In genomic region chr16:29745126-29745852, GRCh38 we compare ENCODE assay signal across 9 cellular contexts. TPM values are rescaled to one million over a fixed set of nuclear protein-coding genes. Genes with fewer than 3 reads are reported as not detected.
A peak's percentile ranks its signal among the peaks of the same experiment; 100 is the strongest.
DNase-seq lines count a peak whose midpoint lies in the region; ATAC-seq and TF ChIP-seq lines count a peak whose summit lies in the region.
"Had no signal": no experiment of that assay in that cellular context is flagged by ENCODE, and none has a peak within 500 bp of the region (broad histone marks: within the 10 kb centered on the region; RNA-seq: fewer than 3 reads in every experiment).

No MANE protein-coding gene starts in this region.

- 85% methylated on average over 16 of the region's 16 CpGs for WGBS in hepatocyte (ENCODE audit: low lambda C conversion rate, missing lambda C conversion rate)

- H3K4me1 Mint-ChIP-seq in activated naive CD8-positive, alpha-beta T cell treated with anti-CD3 and anti-CD28 coated beads, Interleukin-2, amount 10 ng/mL, durations not matched to agents 7 days and 5 days = peaks cover 42% of the 10 kb centered on the region

- H3K79me2 ChIP-seq in DOHH2 (ENCODE audit: control insufficient read depth, low read length) = peaks cover 19% of the 10 kb centered on the region
- no peaks in the 10 kb centered on the region for H3K79me2 ChIP-seq in OCI-LY1 (ENCODE audit: insufficient read depth, low read length)
- H3K79me2 ChIP-seq in hepatocyte = no peaks in the 10 kb centered on the region

- H3K9me3 ChIP-seq in DOHH2 (ENCODE audit: control insufficient read depth, insufficient read depth, low read length) (no peaks in the 10 kb centered on the region), OCI-LY1 (ENCODE audit: low read length) (no peaks in the 10 kb centered on the region), hepatocyte (ENCODE audit: low read depth) (no peaks in the 10 kb centered on the region)

- peaks cover 42% of the 10 kb centered on the region for H3K36me3 Mint-ChIP-seq in activated naive CD8-positive, alpha-beta T cell treated with anti-CD3 and anti-CD28 coated beads, Interleukin-2, amount 10 ng/mL, durations not matched to agents 7 days and 5 days

- H4K20me1 ChIP-seq in DOHH2 (ENCODE audit: control insufficient read depth, insufficient read depth, low read depth, low read length) (no peaks in the 10 kb centered on the region), OCI-LY1 (ENCODE audit: insufficient read depth, low read length) (no peaks in the 10 kb centered on the region), hepatocyte (ENCODE audit: insufficient read depth, poor library complexity, severe bottlenecking) (no peaks in the 10 kb centered on the region)

- H3K9ac ChIP-seq in OCI-LY1 (ENCODE audit: low read length) = peak overlapping the region; percentile 13; the same call in 1 of the 2 replicates

- H2AFZ ChIP-seq in OCI-LY1 (ENCODE audit: low read length) = no peak overlapping the region
- no peak overlapping the region for H2AFZ ChIP-seq in hepatocyte

- POLR2A ChIA-PET in activated naive CD8-positive, alpha-beta T cell treated with anti-CD3 and anti-CD28 coated beads, Interleukin-2, amount 10 ng/mL, durations not matched to agents 7 days and 5 days (lab: Charles Lee) = interaction anchor here (0.6 to 4.6 kb wide), 14 partner anchors 9 to 95 kb away, joined by 3 to 64 read pairs (median 6); partner anchors contain the start of genes KIF22, MAZ and PAGR1

- no peaks in the 10 kb centered on the region for H3K27me3 ChIP-seq in DOHH2 (ENCODE audit: control insufficient read depth, low read length)
- H3K27me3 ChIP-seq in OCI-LY1 (ENCODE audit: insufficient read depth, low read length) = no peaks in the 10 kb centered on the region; the same call in 1 of the 2 replicates
- H3K27me3 ChIP-seq in hepatocyte = no peaks in the 10 kb centered on the region

- H3K36me3 ChIP-seq in DOHH2 (ENCODE audit: control insufficient read depth, low read length) (peaks cover 14% of the 10 kb centered on the region; the same call in 1 of the 2 replicates), OCI-LY1 (ENCODE audit: insufficient read depth, low read length) (no peaks in the 10 kb centered on the region; the same call in 1 of the 2 replicates), hepatocyte (replicated peaks; ENCODE audit: insufficient read depth, low read depth) (no peaks in the 10 kb centered on the region)

- peak overlapping the region; percentile 98 for H3K4me3 Mint-ChIP-seq in activated naive CD8-positive, alpha-beta T cell treated with anti-CD3 and anti-CD28 coated beads, Interleukin-2, amount 10 ng/mL, durations not matched to agents 7 days and 5 days

- H3K4me1 ChIP-seq in DOHH2 (ENCODE audit: control insufficient read depth, low read length) (peaks cover 39% of the 10 kb centered on the region), OCI-LY1 (ENCODE audit: insufficient read depth, low read length, severe bottlenecking) (peaks cover 9% of the 10 kb centered on the region), hepatocyte (ENCODE audit: insufficient read depth) (peaks cover 10% of the 10 kb centered on the region)

- H3F3A ChIP-seq in DOHH2 (ENCODE audit: control insufficient read depth, insufficient read depth) = 0 out of 2 replicates have a peak, but pooled peaks cover 5% of the 10 kb centered on the region
- H3F3A ChIP-seq in OCI-LY1 (ENCODE audit: insufficient read depth, low read length) = no peaks in the 10 kb centered on the region

- no peaks in the 10 kb centered on the region for H3K9me3 Mint-ChIP-seq in activated naive CD8-positive, alpha-beta T cell treated with anti-CD3 and anti-CD28 coated beads, Interleukin-2, amount 10 ng/mL, durations not matched to agents 7 days and 5 days

- TF ChIP-seq CTCF in DOHH2 (IDR thresholded peaks at IDR 0.05; ENCODE audit: low read depth, low read length, poor library complexity, severe bottlenecking) (no peak), OCI-LY1 (IDR thresholded peaks at IDR 0.05; ENCODE audit: low read length) (no peak), hepatocyte (IDR thresholded peaks at IDR 0.05; ENCODE audit: poor library complexity) (no peak)

- H3K27me3 Mint-ChIP-seq in activated naive CD8-positive, alpha-beta T cell treated with anti-CD3 and anti-CD28 coated beads, Interleukin-2, amount 10 ng/mL, durations not matched to agents 7 days and 5 days = no peaks in the 10 kb centered on the region

- H3K4me3 ChIP-seq in DOHH2 (ENCODE audit: low read length) = peak overlapping the region; percentile 89
- peak overlapping the region; percentile 36 for H3K4me3 ChIP-seq in OCI-LY1 (ENCODE audit: low read depth, low read length, poor library complexity, severe bottlenecking)
- peak overlapping the region; percentile 32 to 52 (median 40) for H3K4me3 ChIP-seq in skin epidermis
- no peak overlapping the region for H3K4me3 ChIP-seq in hepatocyte

- H3K27ac Mint-ChIP-seq in activated naive CD8-positive, alpha-beta T cell treated with anti-CD3 and anti-CD28 coated beads, Interleukin-2, amount 10 ng/mL, durations not matched to agents 7 days and 5 days = peak overlapping the region; percentile 98

- no peaks in the 10 kb centered on the region for H3K9me2 ChIP-seq in DOHH2 (replicated peaks; ENCODE audit: control insufficient read depth, low read length)
- H3K9me2 ChIP-seq in OCI-LY1 (ENCODE audit: low read depth, low read length) = no peaks in the 10 kb centered on the region
- no peaks in the 10 kb centered on the region for H3K9me2 ChIP-seq in hepatocyte (replicated peaks; ENCODE audit: insufficient read depth)

- H3K27ac ChIP-seq in DOHH2 (ENCODE audit: low read depth, low read length) (peak overlapping the region; percentile 75), OCI-LY1 (ENCODE audit: low read depth, low read length, poor library complexity, severe bottlenecking) (no peak overlapping the region), skin epidermis (peak overlapping the region in 19 of 21 experiments; percentile 28 to 95 (median 80)), hepatocyte (no peak overlapping the region)

- ATAC-seq in GM21723 (IDR thresholded peaks at IDR 0.05; ENCODE audit: unreplicated experiment) = peak; percentile 39
- peak; percentile 58 for ATAC-seq in activated naive CD8-positive, alpha-beta T cell treated with anti-CD3 and anti-CD28 coated beads, Interleukin-2, amount 10 ng/mL, durations not matched to agents 7 days and 5 days (ENCODE audit: low read depth)

- no peak for DNase-seq in activated naive CD8-positive, alpha-beta T cell treated with anti-CD3 and anti-CD28 coated beads, Interleukin-2, amount 10 ng/mL, durations not matched to agents 7 days and 5 days
- DNase-seq in hepatocyte (ENCODE audit: low spot score) (no peak), NCI-H1436 treated with DMSO at 0.1 percent for 48 hours (lab: John Stamatoyannopoulos, UW) (no peak), NCI-H748 treated with DMSO at 0.1 percent for 48 hours (lab: John Stamatoyannopoulos, UW) (no peak)

- H3K4me2 ChIP-seq in DOHH2 (ENCODE audit: low read length) = peak overlapping the region; percentile 96
- peak overlapping the region; percentile 43 for H3K4me2 ChIP-seq in OCI-LY1 (ENCODE audit: low read length)
- H3K4me2 ChIP-seq in hepatocyte = no peak overlapping the region

RNA-seq across cellular contexts. Expression of gene C16orf54, which starts 0.5 kb away (rescaled TPM):
- total RNA-seq in activated naive CD8-positive, alpha-beta T cell treated with anti-CD3 and anti-CD28 coated beads, Interleukin-2, amount 10 ng/mL, durations not matched to agents 7 days and 5 days = 10 to 100 TPM; 84.2 to 88.0 TPM
- 0.10 TPM in 1 of 2 replicates, not detected in the other for total RNA-seq in hepatocyte
- polyA plus RNA-seq in hepatocyte = 0.16 and 0.52 TPM in 2 replicates
- total RNA-seq: pulmonary artery endothelial cell had no signal

RNA-seq across cellular contexts. Expression of gene ZG16, which starts 32.8 kb away (rescaled TPM):
- not detected for total RNA-seq in activated naive CD8-positive, alpha-beta T cell treated with anti-CD3 and anti-CD28 coated beads, Interleukin-2, amount 10 ng/mL, durations not matched to agents 7 days and 5 days
- total RNA-seq in hepatocyte = 2.1 and 3.0 TPM in 2 replicates
- 1.9 and 2.7 TPM in 2 replicates for polyA plus RNA-seq in hepatocyte
- total RNA-seq: pulmonary artery endothelial cell had no signal

RNA-seq across cellular contexts. Expression of gene KIF22, which starts 45.3 kb away (rescaled TPM):
- 100 to 1,000 TPM; 191 to 199 TPM for total RNA-seq in activated naive CD8-positive, alpha-beta T cell treated with anti-CD3 and anti-CD28 coated beads, Interleukin-2, amount 10 ng/mL, durations not matched to agents 7 days and 5 days
- 42.6 and 43.3 TPM in 2 replicates for total RNA-seq in hepatocyte
- polyA plus RNA-seq in hepatocyte = 42.5 and 44.5 TPM in 2 replicates

Comparison
In these comparisons a context has a peak if more than half of its experiments do, and no peak if none do; other contexts are left out.
1. H3K27ac ChIP-seq: peak in DOHH2 (single experiment) and skin epidermis (19 of 21); none in OCI-LY1 (single experiment) and hepatocyte (single experiment).
2. RNA of gene C16orf54, which starts 0.5 kb away (total RNA-seq): 84.2 to 88.0 TPM in activated naive CD8-positive, alpha-beta T cell treated with anti-CD3 and anti-CD28 coated beads, Interleukin-2, amount 10 ng/mL, durations not matched to agents 7 days and 5 days; 0.10 TPM in hepatocyte; every median in the first group is over 10 times any median in the second.